Comparison of ENCODE assay signal across 6 cellular contexts in the genomic region with DNA sequence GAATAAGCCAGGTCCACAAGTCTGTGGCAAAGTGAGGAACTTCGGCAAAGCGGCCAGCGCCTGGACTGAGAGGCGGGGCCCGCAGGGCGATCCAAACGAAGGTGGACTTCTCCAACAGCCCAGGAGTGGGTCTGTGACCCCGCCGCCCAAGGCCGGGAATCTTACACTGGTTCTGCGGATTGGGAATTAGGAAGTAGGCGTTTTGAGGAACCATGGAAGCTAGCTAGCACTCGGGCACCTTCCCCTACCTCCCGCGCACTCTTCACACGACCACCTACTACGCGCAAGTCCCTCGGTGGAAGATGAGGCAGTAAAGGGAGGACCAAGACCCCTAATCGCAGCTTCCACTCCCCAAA. TPM values are rescaled to one million over a fixed set of nuclear protein-coding genes. Genes with fewer than 3 reads are reported as not detected.
DNase-seq lines count a peak whose midpoint lies in the region; ATAC-seq and TF ChIP-seq lines count a peak whose summit lies in the region.
"Had no signal": no experiment of that assay in that cellular context is flagged by ENCODE, and none has a peak within 500 bp of the region (broad histone marks: within the 10 kb centered on the region; RNA-seq: fewer than 3 reads in every experiment).

No MANE protein-coding gene starts in this region.

- H3K9ac ChIP-seq in stomach smooth muscle (ENCODE audit: low read length in 2 of 2), result peak overlapping the region; percentile 82 to 90

- H3K4me3 ChIP-seq in SJSA1, result peak overlapping the region; percentile 92
- peak overlapping the region; percentile 72 for H3K4me3 ChIP-seq in fibroblast of the aortic adventitia (ENCODE audit: low read depth, low read length)
- H3K4me3 ChIP-seq in stomach smooth muscle (ENCODE audit: low read length in 2 of 2), result peak overlapping the region; percentile 65 to 94

- ATAC-seq in HG02759 (IDR thresholded peaks at IDR 0.05; ENCODE audit: unreplicated experiment), result no peak

- TF ChIP-seq CTCF in fibroblast of the aortic adventitia (IDR thresholded peaks at IDR 0.05; ENCODE audit: insufficient read depth, low read length), result no peak

- DNase-seq in SJSA1 (ENCODE audit: low read depth in 1 of 2, low spot score in 2 of 2) (no peak), fibroblast of the aortic adventitia (ENCODE audit: low read depth) (no peak), epidermal melanocyte (ENCODE audit: insufficient read length, low spot score) (no peak)

- H3K27me3 ChIP-seq in SJSA1 (replicated peaks), result no peaks in the 10 kb centered on the region
- no peaks in the 10 kb centered on the region for H3K27me3 ChIP-seq in stomach smooth muscle (ENCODE audit: control insufficient read depth in 1 of 2, insufficient read depth in 2 of 2, low read length in 2 of 2)

- H3K4me1 ChIP-seq in SJSA1 (replicated peaks), result peaks cover 31% of the 10 kb centered on the region
- H3K4me1 ChIP-seq in stomach smooth muscle (ENCODE audit: control insufficient read depth, insufficient read depth, low read length), result peaks cover 52% of the 10 kb centered on the region

- H3K27ac ChIP-seq in SJSA1 (no peak overlapping the region), stomach smooth muscle (ENCODE audit: low read length) (peak overlapping the region; percentile 90)

- H3K9me3 ChIP-seq in SJSA1 (replicated peaks) (0 out of 2 replicates have a peak, but pooled peaks cover 3% of the 10 kb centered on the region), stomach smooth muscle (ENCODE audit: control insufficient read depth in 2 of 2, low read length in 2 of 2) (no peaks in the 10 kb centered on the region)

- H3K36me3 ChIP-seq in SJSA1, result peaks cover 41% of the 10 kb centered on the region
- H3K36me3 ChIP-seq in stomach smooth muscle (ENCODE audit: control insufficient read depth in 2 of 2, insufficient read depth in 2 of 2, low read length in 2 of 2), result peaks cover 16 to 23% of the 10 kb centered on the region in 2 donors

RNA-seq across cellular contexts. Expression of a gene that starts 0.6 kb away (rescaled TPM):
- total RNA-seq in SJSA1 (2014; rRNA removed; shearing (Covaris generic)), result 154 and 169 TPM in 2 replicates
- 43.6 and 105 TPM in 2 replicates for total RNA-seq in fibroblast of the aortic adventitia (ENCODE audit: low replicate concordance)

RNA-seq across cellular contexts. Expression of a gene that starts 2.2 kb away (rescaled TPM):
- 10.6 and 12.2 TPM in 2 replicates for total RNA-seq in SJSA1 (2014; rRNA removed; shearing (Covaris generic))
- total RNA-seq in fibroblast of the aortic adventitia (ENCODE audit: low replicate concordance), result 16.1 and 27.7 TPM in 2 replicates

RNA-seq across cellular contexts. Expression of a gene that starts 5.9 kb away (rescaled TPM):
- 2.2 and 3.0 TPM in 2 replicates for total RNA-seq in SJSA1 (2014; rRNA removed; shearing (Covaris generic))
- total RNA-seq in fibroblast of the aortic adventitia (ENCODE audit: low replicate concordance), result 3.6 and 3.9 TPM in 2 replicates

RNA-seq across cellular contexts. Expression of a gene that starts 30.3 kb away (rescaled TPM):
- total RNA-seq in SJSA1 (2014; rRNA removed; shearing (Covaris generic)), result not detected in 2 replicates
- not detected in 2 replicates for total RNA-seq in fibroblast of the aortic adventitia (ENCODE audit: low replicate concordance)
- total RNA-seq: T-helper 1 cell treated with Interleukin-12 subunit alpha and Interleukin-12 subunit beta and Interleukin-4 antibody, amounts not matched to agents 30 ng/mL and 1 ng/mL, for 36 hours had no signal
